Comparison of ENCODE assay signal across 20 cellular contexts in the genomic region with DNA sequence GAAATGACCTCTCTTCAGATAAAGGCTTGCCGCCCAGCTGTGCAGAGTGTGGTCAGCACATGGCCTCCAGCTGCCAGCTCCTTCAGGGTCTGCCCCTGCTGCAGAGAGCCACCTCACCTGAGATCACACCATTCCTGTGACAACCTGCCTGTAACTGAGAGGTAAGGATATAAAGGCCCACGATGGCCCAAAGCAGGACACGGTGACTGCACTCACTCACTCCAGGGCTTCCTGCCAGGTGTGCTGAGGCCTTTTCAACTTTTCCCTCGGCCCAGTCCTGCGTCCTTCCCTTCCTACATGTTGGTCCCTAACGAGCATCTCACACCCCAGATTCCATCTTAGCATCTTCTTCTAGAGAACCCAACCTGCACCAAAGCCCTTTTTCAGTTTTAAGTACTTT. TPM values are rescaled to one million over a fixed set of nuclear protein-coding genes. Genes with fewer than 3 reads are reported as not detected.
A peak's percentile ranks its signal among the peaks of the same experiment; 100 is the strongest.
DNase-seq lines count a peak whose midpoint lies in the region; ATAC-seq and TF ChIP-seq lines count a peak whose summit lies in the region.
"Had no signal": no experiment of that assay in that cellular context is flagged by ENCODE, and none has a peak within 500 bp of the region (broad histone marks: within the 10 kb centered on the region; RNA-seq: fewer than 3 reads in every experiment).

No MANE protein-coding gene starts in this region.

- no peaks in the 10 kb centered on the region for H3K27me3 Mint-ChIP-seq in effector memory CD8-positive, alpha-beta T cell

- no peak overlapping the region for H2AFZ ChIP-seq in OCI-LY7 (ENCODE audit: low read length)

- H3K4me1 ChIP-seq in OCI-LY7 (ENCODE audit: insufficient read depth, low read length, poor library complexity, severe bottlenecking) (peaks cover 11% of the 10 kb centered on the region), upper lobe of right lung (peaks cover 32% of the 10 kb centered on the region)
- H3K4me1 ChIP-seq: HAP-1 had no signal

- H3K27ac Mint-ChIP-seq in activated naive CD4-positive, alpha-beta T cell treated with anti-CD3 and anti-CD28 coated beads, Interleukin-2, amount 50 U/mL, for 72 hours, result peak overlapping the region; percentile 69 to 85
- peak overlapping the region; percentile 32 to 89 for H3K27ac Mint-ChIP-seq in effector memory CD8-positive, alpha-beta T cell

- H3K4me1 Mint-ChIP-seq in effector memory CD8-positive, alpha-beta T cell (ENCODE audit: low read depth in 2 of 2), result peaks cover 55 to 75% of the 10 kb centered on the region in 2 donors

- no peaks in the 10 kb centered on the region for H3K36me3 ChIP-seq in OCI-LY7 (ENCODE audit: insufficient read depth, low read length)
- no peaks in the 10 kb centered on the region for H3K36me3 ChIP-seq in upper lobe of right lung
- H3K36me3 ChIP-seq: HAP-1, left ventricle myocardium inferior, right atrium auricular region had no signal

- H3K27ac ChIP-seq in OCI-LY7 (ENCODE audit: low read depth, low read length, poor library complexity, severe bottlenecking), result peak overlapping the region; percentile 15
- H3K27ac ChIP-seq in upper lobe of right lung, result no peak overlapping the region
- H3K27ac ChIP-seq: left ventricle myocardium inferior, right atrium auricular region, VCaP had no signal

- peak; percentile 9 to 15 for ATAC-seq in activated naive CD4-positive, alpha-beta T cell treated with anti-CD3 and anti-CD28 coated beads, Interleukin-2, amount 50 U/mL, for 72 hours
- peak; percentile 31 for ATAC-seq in effector memory CD8-positive, alpha-beta T cell (replicated peaks)
- ATAC-seq in upper lobe of right lung (peak; percentile 11), GM21576 (IDR thresholded peaks at IDR 0.05; ENCODE audit: unreplicated experiment) (no peak)
- ATAC-seq: mucosa of descending colon had no signal

- H3K9me3 ChIP-seq in OCI-LY7 (ENCODE audit: low read length) (no peaks in the 10 kb centered on the region), upper lobe of right lung (no peaks in the 10 kb centered on the region)
- H3K9me3 ChIP-seq: HAP-1, left ventricle myocardium inferior, mucosa of descending colon, right atrium auricular region had no signal

- no peaks in the 10 kb centered on the region for H3K27me3 ChIP-seq in upper lobe of right lung
- H3K27me3 ChIP-seq: right atrium auricular region had no signal

- CTCF ChIA-PET in OCI-LY7 (lab: Charles Lee; ENCODE audit: unreplicated experiment), result interaction anchor here (1.5 kb wide), 1 partner anchor 17 kb away, joined by 4 read pairs; no protein-coding TSS in a partner anchor

- no peak for DNase-seq in activated naive CD4-positive, alpha-beta T cell treated with anti-CD3 and anti-CD28 coated beads, Interleukin-2, amount 50 U/mL, for 72 hours (ENCODE audit: low spot score in 2 of 2)
- DNase-seq in activated naive CD4-positive, alpha-beta T cell (lab: John Stamatoyannopoulos, UW), result no peak
- DNase-seq in OCI-LY7 (ENCODE audit: low spot score), result peak; percentile 39
- no peak for DNase-seq in effector memory CD8-positive, alpha-beta T cell
- no peak for DNase-seq in upper lobe of right lung
- no peak for DNase-seq in anterior cingulate cortex (lab: John Stamatoyannopoulos, UW)
- no peak for DNase-seq in central memory CD4-positive, alpha-beta T cell
- DNase-seq: activated effector memory CD4-positive, alpha-beta T cell treated with anti-CD3 and anti-CD28 coated beads, Interleukin-2, amount 50 U/mL, for 16 hours; glutamatergic neuron; left ventricle myocardium inferior; mucosa of descending colon; NCI-H1105 treated with DMSO at 0.1 percent for 48 hours; NCI-H2107; OCI-M1; SHP77 had no signal

- no peaks in the 10 kb centered on the region for H4K20me1 ChIP-seq in OCI-LY7 (ENCODE audit: insufficient read depth, low read length)

- H3K9me3 Mint-ChIP-seq in activated naive CD4-positive, alpha-beta T cell treated with anti-CD3 and anti-CD28 coated beads, Interleukin-2, amount 50 U/mL, for 72 hours, result peaks cover 0 to 4% of the 10 kb centered on the region in 2 donors
- H3K9me3 Mint-ChIP-seq in effector memory CD8-positive, alpha-beta T cell, result no peaks in the 10 kb centered on the region

- BruUV-seq in OCI-LY7 (replicated peaks; lab: Mats Ljungman, UMichigan), result no TSS peak

- no peaks in the 10 kb centered on the region for H3K9me2 ChIP-seq in OCI-LY7 (ENCODE audit: insufficient read depth, low read length)

- peaks cover 63% of the 10 kb centered on the region for H3K79me2 ChIP-seq in OCI-LY7 (ENCODE audit: insufficient read depth, low read depth, low read length)

- peak overlapping the region; percentile 49 for H3K4me2 ChIP-seq in OCI-LY7 (ENCODE audit: low read length)

- TF ChIP-seq CTCF in OCI-LY7 (conservative IDR thresholded peaks at IDR 0.05; ENCODE audit: low read length) (no peak), upper lobe of right lung (IDR thresholded peaks at IDR 0.05) (no peak)

- POLR2A ChIA-PET in OCI-LY7 (lab: Charles Lee), result interaction anchor here (0.7 to 0.8 kb wide), 2 partner anchors 12 to 31 kb away, joined by 3 read pairs; no protein-coding TSS in a partner anchor

- H3K4me3 ChIP-seq in OCI-LY7 (ENCODE audit: low read depth, low read length, poor library complexity, severe bottlenecking) (no peak overlapping the region), upper lobe of right lung (no peak overlapping the region)
- H3K4me3 ChIP-seq: HAP-1, left ventricle myocardium inferior, mucosa of descending colon, right atrium auricular region had no signal

- H3K4me3 Mint-ChIP-seq in effector memory CD8-positive, alpha-beta T cell, result peak overlapping the region; percentile 11 to 22

- intact Hi-C loops in OCI-LY7 (cut with micrococcal nuclease; ENCODE audit: unreplicated experiment) (no loop called here), upper lobe of right lung (cut with DNase I) (no loop called here)

- H3K36me3 Mint-ChIP-seq in activated naive CD4-positive, alpha-beta T cell treated with anti-CD3 and anti-CD28 coated beads, Interleukin-2, amount 50 U/mL, for 72 hours, result peaks cover 0 to 18% of the 10 kb centered on the region in 2 donors
- H3K36me3 Mint-ChIP-seq in effector memory CD8-positive, alpha-beta T cell (ENCODE audit: insufficient read depth), result peaks cover 26% of the 10 kb centered on the region

RNA-seq across cellular contexts. Expression of a gene that starts 36.2 kb away (rescaled TPM):
- total RNA-seq in activated naive CD4-positive, alpha-beta T cell treated with anti-CD3 and anti-CD28 coated beads, Interleukin-2, amount 50 U/mL, for 72 hours, result 100 to 1,000 TPM; 103 to 130 TPM
- total RNA-seq in OCI-LY7 (2014; rRNA removed; shearing (Covaris generic)), result 70.3 and 73.7 TPM in 2 replicates
- 69.4 and 86.6 TPM in 2 replicates for total RNA-seq in OCI-LY7 (2022)
- total RNA-seq in upper lobe of right lung, result 51.4 TPM
- total RNA-seq: G401 had no signal
